In genomic region chr5:59092758-59093157, GRCh38 we compare ENCODE assay signal across 2 cellular contexts.
TF ChIP-seq lines count a peak whose summit lies in the region.

No MANE protein-coding gene starts in this region.

TF ChIP-seq in A549, 52 proteins besides CTCF, POLR2A, EP300 and RAD21 (continued from another document):
- no peak for TF ChIP-seq HMGXB4 (CRISPR knock-in tag; IDR thresholded peaks at IDR 0.05; ENCODE audit: borderline replicate concordance)
- TF ChIP-seq CHD2 (IDR thresholded peaks at IDR 0.05; ENCODE audit: low read length, partially characterized antibody) = no peak
- no peak for TF ChIP-seq EHMT2 (IDR thresholded peaks at IDR 0.05; ENCODE audit: low read depth)
- TF ChIP-seq ZNF302 (CRISPR knock-in tag; IDR thresholded peaks at IDR 0.05) = no peak
- no peak for TF ChIP-seq ZFP36 (IDR thresholded peaks at IDR 0.05; ENCODE audit: borderline replicate concordance, partially characterized antibody)
- TF ChIP-seq RCOR1 (IDR thresholded peaks at IDR 0.05; ENCODE audit: low read depth, low read length) = no peak
- no peak for TF ChIP-seq BHLHE40 (IDR thresholded peaks at IDR 0.05; ENCODE audit: low read depth, low read length)
- no peak for TF ChIP-seq HES2 (IDR thresholded peaks at IDR 0.05)
- no peak for TF ChIP-seq HOXA7 (CRISPR knock-in tag; IDR thresholded peaks at IDR 0.05)
- no peak for TF ChIP-seq SMC3 (IDR thresholded peaks at IDR 0.05)
- TF ChIP-seq MAFK (IDR thresholded peaks at IDR 0.05; ENCODE audit: partially characterized antibody) = no peak
- no peak for TF ChIP-seq JUNB (IDR thresholded peaks at IDR 0.05)
- TF ChIP-seq CHD4 (IDR thresholded peaks at IDR 0.05; ENCODE audit: borderline replicate concordance) = no peak
- TF ChIP-seq MAX (IDR thresholded peaks at IDR 0.05) = no peak
- no peak for TF ChIP-seq RARB (CRISPR knock-in tag; IDR thresholded peaks at IDR 0.05)
- TF ChIP-seq NFE2L2 (conservative IDR thresholded peaks at IDR 0.05; ENCODE audit: low read length) = no peak
- TF ChIP-seq BCL3 (IDR thresholded peaks at IDR 0.05) = no peak

TF ChIP-seq in GM23338, 12 proteins besides CTCF, POLR2A, EP300 and RAD21 (continued from another document):
- TF ChIP-seq ZNF462 (CRISPR knock-in tag; IDR thresholded peaks at IDR 0.05) = no peak
- TF ChIP-seq NANOG (IDR thresholded peaks at IDR 0.05; ENCODE audit: borderline replicate concordance) = no peak
- TF ChIP-seq STAT1 (IDR thresholded peaks at IDR 0.05; ENCODE audit: unreplicated experiment) = no peak
- TF ChIP-seq EZH2 (IDR thresholded peaks at IDR 0.05; ENCODE audit: low read depth, unreplicated experiment) = no peak
- TF ChIP-seq EZH2phosphoT487 (IDR thresholded peaks at IDR 0.05; ENCODE audit: unreplicated experiment) = no peak
- no peak for TF ChIP-seq ZNF331 (CRISPR knock-in tag; IDR thresholded peaks at IDR 0.05; ENCODE audit: low read depth)
- no peak for TF ChIP-seq REST (IDR thresholded peaks at IDR 0.05; ENCODE audit: unreplicated experiment)
- no peak for TF ChIP-seq CREB1 (CRISPR knock-in tag; IDR thresholded peaks at IDR 0.05; ENCODE audit: low read depth)
- no peak for TF ChIP-seq ETS1 (IDR thresholded peaks at IDR 0.05)
- TF ChIP-seq JUNB (IDR thresholded peaks at IDR 0.05; ENCODE audit: unreplicated experiment) = no peak
- no peak for TF ChIP-seq ZNF114 (CRISPR knock-in tag; IDR thresholded peaks at IDR 0.05)
TF ChIP-seq in GM23338: peak in this region for 0.
